Comparison of ENCODE assay signal across 20 cellular contexts in the genomic region with DNA sequence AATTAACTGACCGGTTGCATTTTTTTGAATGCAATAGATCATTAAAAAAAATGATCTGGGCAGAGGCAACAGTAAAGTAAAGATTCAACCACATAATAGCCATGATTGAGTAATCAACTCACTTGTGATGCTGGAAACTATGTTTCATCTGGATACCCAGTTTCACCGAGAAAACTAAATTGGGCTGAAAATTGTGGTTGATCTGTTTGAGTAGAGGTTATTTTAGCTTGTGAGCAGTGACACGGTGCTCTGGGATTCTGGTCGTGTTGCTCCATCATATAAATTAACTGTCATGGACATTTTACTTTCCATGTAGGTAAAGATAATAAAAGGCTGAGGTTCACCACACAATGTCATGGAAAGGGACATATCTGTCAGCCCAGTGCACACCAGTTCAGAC. TPM values are rescaled to one million over a fixed set of nuclear protein-coding genes. Genes with fewer than 3 reads are reported as not detected.
DNase-seq lines count a peak whose midpoint lies in the region; ATAC-seq, FAIRE-seq and TF ChIP-seq lines count a peak whose summit lies in the region.
"Had no signal": no experiment of that assay in that cellular context is flagged by ENCODE, and none has a peak within 500 bp of the region (broad histone marks: within the 10 kb centered on the region; RNA-seq: fewer than 3 reads in every experiment).

No MANE protein-coding gene starts in this region.

- H2BK5ac ChIP-seq in mesenchymal stem cell (ENCODE audit: low read depth, low read length, poor library complexity, severe bottlenecking), result no peak overlapping the region

- ATAC-seq in GM18499 (IDR thresholded peaks at IDR 0.05; ENCODE audit: insufficient read depth, unreplicated experiment), result peak; percentile 31
- no peak for ATAC-seq in pancreas
- ATAC-seq: lower lobe of right lung; naive thymus-derived CD4-positive, alpha-beta T cell had no signal

- peaks cover 92% of the 10 kb centered on the region for H3K4me1 Mint-ChIP-seq in activated T-cell treated with anti-CD3 and anti-CD28 coated beads, Interleukin-2, amount 50 U/mL, for 24 hours (ENCODE audit: low read depth)
- peaks cover 68% of the 10 kb centered on the region for H3K4me1 Mint-ChIP-seq in T-helper 2 cell treated with Interferon-gamma antibody and Interleukin-4, amounts not matched to agents 5 μg/mL and 100 μg/mL, for 36 hours (ENCODE audit: low read depth)

- H3K9me3 ChIP-seq in mesenchymal stem cell (ENCODE audit: control insufficient read depth, low read length), result peaks cover 3% of the 10 kb centered on the region
- H3K9me3 ChIP-seq in pancreas, result no peaks in the 10 kb centered on the region
- H3K9me3 ChIP-seq: lower lobe of right lung had no signal

- H3K27me3 ChIP-seq in mesenchymal stem cell (ENCODE audit: control insufficient read depth in 1 of 2, insufficient read depth in 1 of 2, low read length in 2 of 2) (no peaks in the 10 kb centered on the region), pancreas (no peaks in the 10 kb centered on the region)
- H3K27me3 ChIP-seq: brain microvascular endothelial cell had no signal

- H3K27ac ChIP-seq in mesenchymal stem cell (ENCODE audit: low read length, poor library complexity, severe bottlenecking) (no peak overlapping the region), pancreas (no peak overlapping the region)
- H3K27ac ChIP-seq: brain microvascular endothelial cell, lower lobe of right lung had no signal

- H3K27me3 Mint-ChIP-seq in activated T-cell treated with anti-CD3 and anti-CD28 coated beads, Interleukin-2, amount 50 U/mL, for 24 hours, result no peaks in the 10 kb centered on the region
- no peaks in the 10 kb centered on the region for H3K27me3 Mint-ChIP-seq in T-helper 2 cell treated with Interferon-gamma antibody and Interleukin-4, amounts not matched to agents 5 μg/mL and 100 μg/mL, for 36 hours (ENCODE audit: low read depth)
- H3K27me3 Mint-ChIP-seq: dendritic cell treated with granulocyte-macrophage colony-stimulating factor and Interleukin-4, amounts not matched to agents 40 ng/mL and 50 ng/mL, for 4 days; naive thymus-derived CD4-positive, alpha-beta T cell; progenitor cell of endocrine pancreas had no signal

- no peak overlapping the region for H3K14ac ChIP-seq in mesenchymal stem cell (ENCODE audit: low read length in 2 of 2)

- no peak for TF ChIP-seq CTCF in pancreas (IDR thresholded peaks at IDR 0.05)

- H3K9me3 Mint-ChIP-seq in activated T-cell treated with anti-CD3 and anti-CD28 coated beads, Interleukin-2, amount 50 U/mL, for 24 hours, result peaks cover 18% of the 10 kb centered on the region
- H3K9me3 Mint-ChIP-seq in T-helper 2 cell treated with Interferon-gamma antibody and Interleukin-4, amounts not matched to agents 5 μg/mL and 100 μg/mL, for 36 hours, result peaks cover 9% of the 10 kb centered on the region
- H3K9me3 Mint-ChIP-seq: dendritic cell treated with granulocyte-macrophage colony-stimulating factor and Interleukin-4, amounts not matched to agents 40 ng/mL and 50 ng/mL, for 4 days had no signal

- no peak overlapping the region for H2BK120ac ChIP-seq in mesenchymal stem cell (ENCODE audit: low read depth, low read length)

- no peaks in the 10 kb centered on the region for H3K36me3 ChIP-seq in mesenchymal stem cell (ENCODE audit: control insufficient read depth in 1 of 2, insufficient read depth in 2 of 2, low read depth in 1 of 2, low read length in 2 of 2)
- H3K36me3 ChIP-seq in pancreas, result no peaks in the 10 kb centered on the region
- H3K36me3 ChIP-seq: brain microvascular endothelial cell, lower lobe of right lung had no signal

- no peak overlapping the region for H2BK12ac ChIP-seq in mesenchymal stem cell (ENCODE audit: low read length in 2 of 2)

- WGBS in mesenchymal stem cell, result 100% methylated on average over 1 of the region's 4 CpGs
- WGBS in pancreas, 2 donors, result 90 to 93% methylated on average over 4 of the region's 4 CpGs

- intact Hi-C loops in pancreas (cut with DNase I), result no loop called here

- H3K4ac ChIP-seq in mesenchymal stem cell (ENCODE audit: low read depth in 1 of 2, low read length in 2 of 2), result no peak overlapping the region

- no peak overlapping the region for H3K18ac ChIP-seq in mesenchymal stem cell (ENCODE audit: low read depth in 1 of 2, low read length in 2 of 2)

- peaks cover 92% of the 10 kb centered on the region for H3K36me3 Mint-ChIP-seq in activated T-cell treated with anti-CD3 and anti-CD28 coated beads, Interleukin-2, amount 50 U/mL, for 24 hours (ENCODE audit: low read depth)
- H3K36me3 Mint-ChIP-seq in T-helper 2 cell treated with Interferon-gamma antibody and Interleukin-4, amounts not matched to agents 5 μg/mL and 100 μg/mL, for 36 hours (ENCODE audit: low read depth), result peaks cover 63% of the 10 kb centered on the region

- H3K4me2 ChIP-seq in mesenchymal stem cell (ENCODE audit: low read length, poor library complexity, severe bottlenecking), result no peak overlapping the region
- H3K4me2 ChIP-seq: smooth muscle cell had no signal

- peak overlapping the region; percentile 96 for H3K27ac Mint-ChIP-seq in activated T-cell treated with anti-CD3 and anti-CD28 coated beads, Interleukin-2, amount 50 U/mL, for 24 hours
- H3K27ac Mint-ChIP-seq in T-helper 2 cell treated with Interferon-gamma antibody and Interleukin-4, amounts not matched to agents 5 μg/mL and 100 μg/mL, for 36 hours, result peak overlapping the region; percentile 6
- H3K27ac Mint-ChIP-seq: dendritic cell treated with granulocyte-macrophage colony-stimulating factor and Interleukin-4, amounts not matched to agents 40 ng/mL and 50 ng/mL, for 4 days; progenitor cell of endocrine pancreas had no signal

- H3K4me1 ChIP-seq in mesenchymal stem cell (ENCODE audit: control insufficient read depth, insufficient read depth, low read depth, low read length), result peaks cover 3% of the 10 kb centered on the region
- no peaks in the 10 kb centered on the region for H3K4me1 ChIP-seq in pancreas
- H3K4me1 ChIP-seq: lower lobe of right lung had no signal

- no peaks in the 10 kb centered on the region for H3K79me1 ChIP-seq in mesenchymal stem cell (replicated peaks; ENCODE audit: low read length, poor library complexity, severe bottlenecking)

- no peak overlapping the region for H2AFZ ChIP-seq in mesenchymal stem cell (ENCODE audit: low read depth, low read length)

- no peak for DNase-seq in activated T-cell treated with anti-CD3 and anti-CD28 coated beads, Interleukin-2, amount 50 U/mL, for 24 hours
- DNase-seq in activated T-cell treated with anti-CD3 and anti-CD28 coated beads for 4 hours (no peak), mesenchymal stem cell (peak; percentile 3), midbrain (lab: John Stamatoyannopoulos, UW) (no peak), pancreas (no peak), erythroblast (lab: John Stamatoyannopoulos, UW) (no peak)
- peak; percentile 62 for DNase-seq in T-helper 2 cell treated with Interferon-gamma antibody and Interleukin-4, amounts not matched to agents 5 μg/mL and 100 μg/mL, for 36 hours (ENCODE audit: low spot score)
- DNase-seq: activated effector memory CD4-positive, alpha-beta T cell treated with anti-CD3 and anti-CD28 coated beads, Interleukin-2, amount 50 U/mL, for 16 hours; brain microvascular endothelial cell; COR-L47; glutamatergic neuron; lower lobe of right lung; naive thymus-derived CD4-positive, alpha-beta T cell; NCI-H187; NCI-H446 had no signal

- no peak overlapping the region for H2BK15ac ChIP-seq in mesenchymal stem cell (ENCODE audit: low read depth, poor library complexity, severe bottlenecking)

- no peak overlapping the region for H4K91ac ChIP-seq in mesenchymal stem cell (ENCODE audit: low read length)

- H3K9ac ChIP-seq in mesenchymal stem cell (ENCODE audit: low read length), result no peak overlapping the region

- peak overlapping the region; percentile 25 for H3K4me3 Mint-ChIP-seq in activated T-cell treated with anti-CD3 and anti-CD28 coated beads, Interleukin-2, amount 50 U/mL, for 24 hours
- peak overlapping the region; percentile 37 for H3K4me3 Mint-ChIP-seq in T-helper 2 cell treated with Interferon-gamma antibody and Interleukin-4, amounts not matched to agents 5 μg/mL and 100 μg/mL, for 36 hours
- H3K4me3 Mint-ChIP-seq: dendritic cell treated with granulocyte-macrophage colony-stimulating factor and Interleukin-4, amounts not matched to agents 40 ng/mL and 50 ng/mL, for 4 days had no signal

- H4K8ac ChIP-seq in mesenchymal stem cell (ENCODE audit: low read length), result no peak overlapping the region

- FAIRE-seq in pancreas (lab: Jason Lieb, UNC), result no peak
- FAIRE-seq: H54 had no signal

- no peak for TF ChIP-seq POLR2A in erythroblast (IDR thresholded peaks at IDR 0.05; ENCODE audit: low read length)

- H3K23ac ChIP-seq in mesenchymal stem cell (ENCODE audit: low read length in 2 of 2), result no peak overlapping the region

- H3K4me3 ChIP-seq in mesenchymal stem cell (ENCODE audit: insufficient read depth in 1 of 2, low read depth in 1 of 2, low read length in 2 of 2), result no peak overlapping the region
- H3K4me3 ChIP-seq in pancreas, result no peak overlapping the region
- H3K4me3 ChIP-seq: lower lobe of right lung, smooth muscle cell had no signal

- H2AK5ac ChIP-seq in mesenchymal stem cell (ENCODE audit: low read length, severe bottlenecking), result no peak overlapping the region

RNA-seq across cellular contexts. Expression of gene CD226, which starts 58.7 kb away (rescaled TPM):
- 0.10 TPM for polyA plus RNA-seq in mesenchymal stem cell (2013, experiment 1 of 2)
- polyA plus RNA-seq in mesenchymal stem cell (2013, experiment 2 of 2), result 0.15 TPM
- total RNA-seq in pancreas, result 1 to 10 TPM in 1 of 6 donors, under 1 TPM in 5; 0.12 to 1.1 (median 0.49) TPM
- under 1 TPM; 0.07 to 0.19 TPM for polyA plus RNA-seq in pancreas

Comparison
In these comparisons a context has a peak if more than half of its experiments do, and no peak if none do; other contexts are left out.
1. DNase-seq: peak in T-helper 2 cell treated with Interferon-gamma antibody and Interleukin-4, amounts not matched to agents 5 μg/mL and 100 μg/mL, for 36 hours (single experiment) and mesenchymal stem cell (single experiment); none in activated T-cell treated with anti-CD3 and anti-CD28 coated beads, Interleukin-2, amount 50 U/mL, for 24 hours (single experiment), activated T-cell treated with anti-CD3 and anti-CD28 coated beads for 4 hours (single experiment), midbrain (single experiment), pancreas (0 of 6) and erythroblast (0 of 2).